24 cellular contexts compared by ENCODE assay signal in the genomic region with DNA sequence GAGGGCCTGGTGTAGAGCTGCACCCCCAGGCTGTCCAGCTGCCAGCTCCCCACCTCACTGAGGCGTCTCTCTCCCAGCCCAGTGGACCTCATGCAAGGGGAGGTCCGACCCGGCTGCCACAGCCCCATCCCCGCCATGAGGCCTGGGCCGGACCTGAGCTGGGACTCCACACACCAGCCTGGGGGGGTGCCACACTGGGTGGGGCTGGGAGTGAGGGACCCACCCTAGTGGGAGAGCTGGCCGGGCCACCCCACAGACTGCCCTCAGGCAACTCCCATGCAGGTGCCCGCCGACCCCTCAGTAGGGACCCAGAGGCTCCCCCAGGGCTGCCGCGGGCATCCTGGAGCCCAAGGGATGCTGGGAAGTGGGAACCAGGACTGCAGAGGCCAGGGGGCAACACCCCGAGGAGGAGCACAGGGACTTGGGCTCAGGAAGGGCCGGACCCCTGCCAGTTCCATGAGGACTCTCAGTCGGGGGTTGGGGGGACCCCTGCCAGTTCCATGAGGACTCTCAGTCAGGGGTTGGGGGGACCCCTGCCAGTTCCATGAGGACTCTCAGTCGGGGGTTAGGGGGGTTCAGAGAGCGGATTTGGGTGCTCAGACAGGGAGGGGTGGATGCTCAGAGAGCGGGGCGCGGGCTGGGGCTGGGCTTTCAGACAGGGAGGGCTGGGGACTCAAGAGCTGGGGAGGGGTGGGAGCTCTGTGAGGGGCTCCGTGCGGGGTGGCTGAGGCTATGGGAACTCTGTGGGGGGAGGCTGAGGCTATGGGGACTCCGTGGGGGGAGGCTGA. TPM values are rescaled to one million over a fixed set of nuclear protein-coding genes. Genes with fewer than 3 reads are reported as not detected.
DNase-seq lines count a peak whose midpoint lies in the region; ATAC-seq, FAIRE-seq and TF ChIP-seq lines count a peak whose summit lies in the region.
"Had no signal": no experiment of that assay in that cellular context is flagged by ENCODE, and none has a peak within 500 bp of the region (broad histone marks: within the 10 kb centered on the region; RNA-seq: fewer than 3 reads in every experiment).

No MANE protein-coding gene starts in this region.

- no peaks in the 10 kb centered on the region for H3K79me2 ChIP-seq in HepG2 (ENCODE audit: insufficient read depth, low read length)

- POLR2A ChIA-PET in HepG2 (lab: Yijun Ruan, JAX), result no interaction called here

- TF ChIP-seq RAD21 in HepG2 (CRISPR knock-in tag; IDR thresholded peaks at IDR 0.05), result no peak

- H2AFZ ChIP-seq in HepG2 (ENCODE audit: low read length), result no peak overlapping the region

- H3K4me1 ChIP-seq in right lobe of liver (peaks cover 0 to 11% (median 7%) of the 10 kb centered on the region in 4 donors), HepG2 (ENCODE audit: insufficient read depth, low read length) (peaks cover 40% of the 10 kb centered on the region), left lung (peaks cover 11 to 12% of the 10 kb centered on the region in 2 donors), urinary bladder (ENCODE audit: insufficient read depth) (no peaks in the 10 kb centered on the region)

- no peak overlapping the region for H3K4me3 ChIP-seq in right lobe of liver
- H3K4me3 ChIP-seq in HepG2 (replicated peaks in 1 of 3; ENCODE audit: insufficient read depth in 1 of 3, low read depth in 2 of 3, low read length in 3 of 3), result no peak overlapping the region; a peak in 1 of 6 replicates
- H3K4me3 ChIP-seq in left lung, result no peak overlapping the region
- no peak overlapping the region for H3K4me3 ChIP-seq in urinary bladder (ENCODE audit: low read depth, low read length)
- H3K4me3 ChIP-seq: coronary artery, testis had no signal

- H3K27me3 ChIP-seq in right lobe of liver, result no peaks in the 10 kb centered on the region
- H3K27me3 ChIP-seq in HepG2 (ENCODE audit: control insufficient read depth in 1 of 2, insufficient read depth in 2 of 2, low read length in 2 of 2), result peaks cover 31 to 54% of the 10 kb centered on the region in 2 experiments
- peaks cover 0 to 62% of the 10 kb centered on the region in 2 donors for H3K27me3 ChIP-seq in left lung
- H3K27me3 ChIP-seq: testis had no signal

- DNase-seq in right lobe of liver (peak; percentile 18 to 51 (median 42)), HepG2 (ENCODE audit: low spot score) (no peak), T-helper 17 cell (peak in 2 of 3 donors; percentile 2 to 10), left lung (peak; percentile 30 to 77), GM19240 (ENCODE audit: insufficient read length, low spot score) (no peak)
- DNase-seq: activated CD8-positive, alpha-beta T cell treated with anti-CD3 and anti-CD28 coated beads for 36 hours; activated naive CD8-positive, alpha-beta T cell treated with anti-CD3 and anti-CD28 coated beads for 36 hours; activated T-cell treated with anti-CD3 and anti-CD28 coated beads, Interleukin-2, amount 50 U/mL, for 48 hours; hypothalamus; Kasumi-1; NCI-H1092; NCI-H2081; NCI-H510A; testis had no signal

- FAIRE-seq in HepG2 (lab: Jason Lieb, UNC), result no peak

- H3K27ac Mint-ChIP-seq in T-helper 17 cell, result no peak overlapping the region
- H3K27ac Mint-ChIP-seq: activated CD8-positive, alpha-beta T cell treated with anti-CD3 and anti-CD28 coated beads for 36 hours; mesothelial cell of epicardium had no signal

- no peak overlapping the region for H3K4me2 ChIP-seq in HepG2 (ENCODE audit: low read depth, low read length)

- peaks cover 6% of the 10 kb centered on the region for H3K4me1 Mint-ChIP-seq in T-helper 17 cell

- H3K9ac ChIP-seq in HepG2 (ENCODE audit: insufficient read depth, low read depth, low read length), result no peak overlapping the region

- H3K36me3 ChIP-seq in right lobe of liver (no peaks in the 10 kb centered on the region), HepG2 (replicated peaks in 1 of 2; ENCODE audit: control insufficient read depth in 1 of 2, insufficient read depth in 2 of 2, low read length in 2 of 2) (no peaks in the 10 kb centered on the region), left lung (no peaks in the 10 kb centered on the region), urinary bladder (ENCODE audit: insufficient read depth) (no peaks in the 10 kb centered on the region)

- no peak overlapping the region for H3K4me3 Mint-ChIP-seq in T-helper 17 cell
- H3K4me3 Mint-ChIP-seq: activated CD8-positive, alpha-beta T cell treated with anti-CD3 and anti-CD28 coated beads for 36 hours; activated naive CD8-positive, alpha-beta T cell treated with anti-CD3 and anti-CD28 coated beads for 36 hours; mesothelial cell of epicardium had no signal

- WGBS in right lobe of liver (ENCODE audit: insufficient coverage, low coverage, low lambda C conversion rate, missing lambda C conversion rate), result 31% methylated on average over 7 of the region's 21 CpGs
- WGBS in HepG2 (ENCODE audit: low lambda C conversion rate), result 27% methylated on average over 11 of the region's 21 CpGs
- 52% methylated on average over 21 of the region's 21 CpGs for WGBS in urinary bladder

- in situ Hi-C loops in HepG2 (cut with HindIII; ENCODE audit: extremely low pct_ligation_motif_present, low pct_unique_long_range_greater_than_20kb), result no loop called here

- H3K9me3 ChIP-seq in right lobe of liver (no peaks in the 10 kb centered on the region), HepG2 (ENCODE audit: low read length) (no peaks in the 10 kb centered on the region), T-helper 17 cell (ENCODE audit: control insufficient read depth, low read length, poor library complexity, severe bottlenecking) (no peaks in the 10 kb centered on the region), left lung (no peaks in the 10 kb centered on the region)
- H3K9me3 ChIP-seq: testis had no signal

- ATAC-seq in right lobe of liver (no peak), HepG2 (no peak), T-helper 17 cell (no peak), left lung (no peak), GM19395 (IDR thresholded peaks at IDR 0.05; ENCODE audit: unreplicated experiment) (no peak), HG03378 (IDR thresholded peaks at IDR 0.05; ENCODE audit: unreplicated experiment) (no peak)
- ATAC-seq: activated CD8-positive, alpha-beta T cell treated with anti-CD3 and anti-CD28 coated beads for 36 hours had no signal

- intact Hi-C loops in right lobe of liver (cut with DNase I), result no loop called here
- intact Hi-C loops in HepG2 (cut with micrococcal nuclease; ENCODE audit: unreplicated experiment), result no loop called here
- intact Hi-C loops in left lung (cut with DNase I), result no loop called here

- CTCF ChIA-PET in HepG2 (lab: Yijun Ruan, JAX; ENCODE audit: low intra/inter-chr PET ratio, low total read pairs), result no interaction called here

- BruUV-seq in HepG2 (replicated peaks; lab: Mats Ljungman, UMichigan), result no TSS peak

- TF ChIP-seq POLR2A in right lobe of liver (IDR thresholded peaks at IDR 0.05), result no peak
- TF ChIP-seq POLR2A in HepG2 (IDR thresholded peaks at IDR 0.05; ENCODE audit: insufficient read depth in 1 of 2, low read depth in 2 of 2, low read length in 2 of 2), result no peak

- TF ChIP-seq CTCF in right lobe of liver (IDR thresholded peaks at IDR 0.05) (no peak), HepG2 (CRISPR knock-in tag; IDR thresholded peaks at IDR 0.05) (no peak), left lung (IDR thresholded peaks at IDR 0.05) (no peak)

- H3K27me3 Mint-ChIP-seq in T-helper 17 cell, result peaks cover 8% of the 10 kb centered on the region

- no peaks in the 10 kb centered on the region for H4K20me1 ChIP-seq in HepG2 (ENCODE audit: insufficient read depth, low read length)

- peaks cover 2% of the 10 kb centered on the region for H3K36me3 Mint-ChIP-seq in T-helper 17 cell (ENCODE audit: low read depth)
- H3K36me3 Mint-ChIP-seq: activated naive CD8-positive, alpha-beta T cell treated with anti-CD3 and anti-CD28 coated beads for 36 hours; mesothelial cell of epicardium had no signal

- no peak for TF ChIP-seq EP300 in HepG2 (IDR thresholded peaks at IDR 0.05; ENCODE audit: low read depth in 2 of 2, low read length in 2 of 2)
- no peak for TF ChIP-seq EP300 in HepG2 (CRISPR knock-in tag; IDR thresholded peaks at IDR 0.05; ENCODE audit: borderline replicate concordance)

- no peak overlapping the region for H3K27ac ChIP-seq in right lobe of liver
- H3K27ac ChIP-seq in HepG2 (ENCODE audit: extremely low read length, insufficient read depth, low read length), result no peak overlapping the region
- no peak overlapping the region for H3K27ac ChIP-seq in left lung
- peak overlapping the region; percentile 91 for H3K27ac ChIP-seq in urinary bladder (ENCODE audit: low read depth)
- H3K27ac ChIP-seq: coronary artery, testis had no signal

RNA-seq across cellular contexts. Expression of a gene that starts 1.2 kb away (rescaled TPM):
- not detected for total RNA-seq in right lobe of liver
- not detected in 2 replicates for total RNA-seq in HepG2 (2016; rRNA removed; fragmentation: Illumina TruSeq; extraction: Trizol)
- not detected in 2 replicates for total RNA-seq in HepG2 (2016; cell fraction: cytosol; rRNA removed; fragmentation: Illumina TruSeq; extraction: Trizol; ENCODE audit: low read depth)
- not detected in 2 replicates for total RNA-seq in HepG2 (2016; cell fraction: insoluble cytoplasmic fraction; rRNA removed; fragmentation: Illumina TruSeq; extraction: Trizol)
- not detected in 2 replicates for total RNA-seq in HepG2 (2016; cell fraction: membrane; rRNA removed; fragmentation: Illumina TruSeq; extraction: Trizol)
- not detected in 2 replicates for total RNA-seq in HepG2 (2016; cell fraction: nucleus; rRNA removed; fragmentation: Illumina TruSeq; extraction: Trizol)
- polyA plus RNA-seq in HepG2 (2011; rRNA removed), result 0.03 and 0.05 TPM in 2 replicates
- polyA plus RNA-seq in HepG2 (2011; cell fraction: cytosol; rRNA removed), result 0.04 TPM in 1 of 2 replicates, not detected in the other
- not detected in 2 replicates for polyA plus RNA-seq in HepG2 (2011; cell fraction: nucleus; rRNA removed)
- 0.07 and 0.08 TPM in 2 replicates for polyA plus RNA-seq in HepG2 (2012)
- not detected in 2 replicates for polyA plus RNA-seq in HepG2 (2016; cell fraction: cytosol; fragmentation: Illumina TruSeq; extraction: Trizol; ENCODE audit: low read depth)
- polyA plus RNA-seq in HepG2 (2016; cell fraction: insoluble cytoplasmic fraction; fragmentation: Illumina TruSeq; extraction: Trizol; ENCODE audit: low read depth), result not detected in 2 replicates
- not detected in 2 replicates for polyA plus RNA-seq in HepG2 (2016; cell fraction: membrane; fragmentation: Illumina TruSeq; extraction: Trizol; ENCODE audit: low read depth)
- polyA plus RNA-seq in HepG2 (2016; cell fraction: nucleus; fragmentation: Illumina TruSeq; extraction: Trizol; ENCODE audit: insufficient read depth, low read depth), result not detected in 2 replicates
- polyA minus RNA-seq in HepG2 (2011; rRNA and poly(A)+ RNA removed; ENCODE audit: low replicate concordance), result 2.1 TPM in 1 of 2 replicates, not detected in the other
- not detected in 2 replicates for polyA minus RNA-seq in HepG2 (2011; cell fraction: cytosol; rRNA and poly(A)+ RNA removed)
- 0.26 TPM in 1 of 2 replicates, not detected in the other for polyA minus RNA-seq in HepG2 (2011; cell fraction: nucleus; rRNA and poly(A)+ RNA removed)
- not detected for total RNA-seq in T-helper 17 cell
- total RNA-seq in left lung, result 1 to 10 TPM; 1.2 to 1.7 TPM
- total RNA-seq in urinary bladder, result 2.7 TPM
- 0.73 TPM for polyA plus RNA-seq in urinary bladder
- total RNA-seq: activated CD8-positive, alpha-beta T cell treated with anti-CD3 and anti-CD28 coated beads for 36 hours; activated naive CD8-positive, alpha-beta T cell treated with anti-CD3 and anti-CD28 coated beads for 36 hours; Daoy; fibroblast of villous mesenchyme; HT1080; neural crest cell; RPMI7951 had no signal

RNA-seq across cellular contexts. Expression of a gene that starts 40.5 kb away (rescaled TPM):
- total RNA-seq in right lobe of liver (1 to 10 TPM; 4.0 to 7.7 (median 6.4) TPM), HepG2 (2016; rRNA removed; fragmentation: Illumina TruSeq; extraction: Trizol) (3.8 and 6.7 TPM in 2 replicates), T-helper 17 cell (10 to 100 TPM; 13.4 to 17.1 TPM), left lung (10 to 100 TPM in 1 of 2 donors, 1 to 10 TPM in 1; 8.0 to 14.0 TPM), urinary bladder (7.1 TPM)
- total RNA-seq in HepG2 (2016; cell fraction: cytosol; rRNA removed; fragmentation: Illumina TruSeq; extraction: Trizol; ENCODE audit: low read depth), result 6.3 and 6.8 TPM in 2 replicates
- total RNA-seq in HepG2 (2016; cell fraction: insoluble cytoplasmic fraction; rRNA removed; fragmentation: Illumina TruSeq; extraction: Trizol), result 3.6 and 6.6 TPM in 2 replicates
- 7.4 and 7.9 TPM in 2 replicates for total RNA-seq in HepG2 (2016; cell fraction: membrane; rRNA removed; fragmentation: Illumina TruSeq; extraction: Trizol)
- total RNA-seq in HepG2 (2016; cell fraction: nucleus; rRNA removed; fragmentation: Illumina TruSeq; extraction: Trizol), result 6.3 and 7.7 TPM in 2 replicates
- polyA plus RNA-seq in HepG2 (2011; rRNA removed) (3.8 and 4.2 TPM in 2 replicates), urinary bladder (12.6 TPM)
- polyA plus RNA-seq in HepG2 (2011; cell fraction: cytosol; rRNA removed), result 1.7 and 4.2 TPM in 2 replicates
- polyA plus RNA-seq in HepG2 (2011; cell fraction: nucleus; rRNA removed), result 22.9 and 35.9 TPM in 2 replicates
- 2.8 and 3.2 TPM in 2 replicates for polyA plus RNA-seq in HepG2 (2012)
- 4.7 and 6.0 TPM in 2 replicates for polyA plus RNA-seq in HepG2 (2016; cell fraction: cytosol; fragmentation: Illumina TruSeq; extraction: Trizol; ENCODE audit: low read depth)
- 3.5 and 4.0 TPM in 2 replicates for polyA plus RNA-seq in HepG2 (2016; cell fraction: insoluble cytoplasmic fraction; fragmentation: Illumina TruSeq; extraction: Trizol; ENCODE audit: low read depth)
- 7.0 and 8.1 TPM in 2 replicates for polyA plus RNA-seq in HepG2 (2016; cell fraction: membrane; fragmentation: Illumina TruSeq; extraction: Trizol; ENCODE audit: low read depth)
- 19.9 and 20.1 TPM in 2 replicates for polyA plus RNA-seq in HepG2 (2016; cell fraction: nucleus; fragmentation: Illumina TruSeq; extraction: Trizol; ENCODE audit: insufficient read depth, low read depth)
- polyA minus RNA-seq in HepG2 (2011; rRNA and poly(A)+ RNA removed; ENCODE audit: low replicate concordance), result 2.9 and 5.6 TPM in 2 replicates
- 2.1 and 2.2 TPM in 2 replicates for polyA minus RNA-seq in HepG2 (2011; cell fraction: cytosol; rRNA and poly(A)+ RNA removed)
- polyA minus RNA-seq in HepG2 (2011; cell fraction: nucleus; rRNA and poly(A)+ RNA removed), result 3.7 and 4.5 TPM in 2 replicates

RNA-seq across cellular contexts. Expression of a gene that starts 55.4 kb away (rescaled TPM):
- total RNA-seq in right lobe of liver (10 to 100 TPM; 14.2 to 44.5 (median 35.2) TPM), HepG2 (2016; rRNA removed; fragmentation: Illumina TruSeq; extraction: Trizol) (7.3 and 29.8 TPM in 2 replicates), T-helper 17 cell (1 to 10 TPM; 1.2 to 1.4 TPM), left lung (100 to 1,000 TPM in 1 of 2 donors, 10 to 100 TPM in 1; 96.8 to 208 TPM), urinary bladder (43.3 TPM)
- total RNA-seq in HepG2 (2016; cell fraction: cytosol; rRNA removed; fragmentation: Illumina TruSeq; extraction: Trizol; ENCODE audit: low read depth), result 2.7 and 2.9 TPM in 2 replicates
- total RNA-seq in HepG2 (2016; cell fraction: insoluble cytoplasmic fraction; rRNA removed; fragmentation: Illumina TruSeq; extraction: Trizol), result 5.9 and 28.3 TPM in 2 replicates
- 4.9 and 5.0 TPM in 2 replicates for total RNA-seq in HepG2 (2016; cell fraction: membrane; rRNA removed; fragmentation: Illumina TruSeq; extraction: Trizol)
- 36.4 and 50.3 TPM in 2 replicates for total RNA-seq in HepG2 (2016; cell fraction: nucleus; rRNA removed; fragmentation: Illumina TruSeq; extraction: Trizol)
- polyA plus RNA-seq in HepG2 (2011; rRNA removed) (65.2 and 82.7 TPM in 2 replicates), urinary bladder (38.7 TPM)
- polyA plus RNA-seq in HepG2 (2011; cell fraction: cytosol; rRNA removed), result 37.7 and 58.0 TPM in 2 replicates
- 667 and 906 TPM in 2 replicates for polyA plus RNA-seq in HepG2 (2011; cell fraction: nucleus; rRNA removed)
- 77.8 and 101 TPM in 2 replicates for polyA plus RNA-seq in HepG2 (2012)
- 1.4 and 1.5 TPM in 2 replicates for polyA plus RNA-seq in HepG2 (2016; cell fraction: cytosol; fragmentation: Illumina TruSeq; extraction: Trizol; ENCODE audit: low read depth)
- 10.7 and 15.5 TPM in 2 replicates for polyA plus RNA-seq in HepG2 (2016; cell fraction: insoluble cytoplasmic fraction; fragmentation: Illumina TruSeq; extraction: Trizol; ENCODE audit: low read depth)
- polyA plus RNA-seq in HepG2 (2016; cell fraction: membrane; fragmentation: Illumina TruSeq; extraction: Trizol; ENCODE audit: low read depth), result 3.2 and 3.6 TPM in 2 replicates
- polyA plus RNA-seq in HepG2 (2016; cell fraction: nucleus; fragmentation: Illumina TruSeq; extraction: Trizol; ENCODE audit: insufficient read depth, low read depth), result 125 and 134 TPM in 2 replicates
- polyA minus RNA-seq in HepG2 (2011; rRNA and poly(A)+ RNA removed; ENCODE audit: low replicate concordance), result 23.8 and 86.8 TPM in 2 replicates
- 41.3 and 50.7 TPM in 2 replicates for polyA minus RNA-seq in HepG2 (2011; cell fraction: cytosol; rRNA and poly(A)+ RNA removed)
- polyA minus RNA-seq in HepG2 (2011; cell fraction: nucleus; rRNA and poly(A)+ RNA removed), result 80.3 and 86.4 TPM in 2 replicates

Comparison
In these comparisons a context has a peak if more than half of its experiments do, and no peak if none do; other contexts are left out.
1. DNase-seq: peak in right lobe of liver (3 of 3), T-helper 17 cell (2 of 3) and left lung (2 of 2); none in HepG2 (single experiment) and GM19240 (single experiment).